22 cellular contexts compared by ENCODE assay signal in the genomic region with DNA sequence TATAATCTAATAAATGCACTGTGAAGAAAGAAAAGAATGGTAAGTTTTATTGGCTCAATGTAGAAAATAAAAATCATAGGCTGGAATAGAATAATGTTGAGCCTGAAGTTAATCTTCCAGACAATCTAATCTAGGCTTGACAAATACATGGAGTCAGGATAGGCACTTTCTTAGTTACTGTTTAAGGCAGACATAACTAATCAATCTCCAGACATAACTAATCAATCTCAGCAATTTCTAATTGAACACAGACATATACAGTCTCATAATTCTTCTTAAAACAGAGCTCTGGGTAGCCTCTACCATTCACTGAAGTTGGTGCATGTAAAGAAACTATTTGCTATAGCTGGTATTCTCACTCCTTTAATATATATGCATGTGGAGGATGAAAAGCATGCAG.
DNase-seq lines count a peak whose midpoint lies in the region; ATAC-seq and TF ChIP-seq lines count a peak whose summit lies in the region.
"Had no signal": no experiment of that assay in that cellular context is flagged by ENCODE, and none has a peak within 500 bp of the region (broad histone marks: within the 10 kb centered on the region; RNA-seq: fewer than 3 reads in every experiment).

No MANE protein-coding gene starts in this region.

- no peaks in the 10 kb centered on the region for H4K20me1 ChIP-seq in HCT116 (ENCODE audit: insufficient read depth)
- H4K20me1 ChIP-seq in OCI-LY7 (ENCODE audit: insufficient read depth, low read length) = no peaks in the 10 kb centered on the region
- no peaks in the 10 kb centered on the region for H4K20me1 ChIP-seq in GM23248 (ENCODE audit: insufficient read depth)

- TF ChIP-seq RAD21 in HCT116 (IDR thresholded peaks at IDR 0.05; ENCODE audit: low read depth) = no peak

- intact Hi-C loops in A673 (cut with micrococcal nuclease; ENCODE audit: unreplicated experiment) = loop anchor here (10.0 kb wide), 2 partner anchors 213 to 613 kb away; no protein-coding TSS in a partner anchor
- intact Hi-C loops in HCT116 (cut with micrococcal nuclease) = loop anchor here (10.0 kb wide), 2 partner anchors 193 to 1373 kb away; no protein-coding TSS in a partner anchor
- intact Hi-C loops in OCI-LY7 (cut with micrococcal nuclease; ENCODE audit: unreplicated experiment) = no loop called here

- TF ChIP-seq CTCF in A673 (conservative IDR thresholded peaks at IDR 0.05; ENCODE audit: low read depth, low read length) (no peak), HCT116 (IDR thresholded peaks at IDR 0.05 in 2 of 3, conservative IDR thresholded peaks at IDR 0.05 in 1 of 3; ENCODE audit: borderline replicate concordance in 1 of 3, insufficient read depth in 1 of 3, low read depth in 2 of 3, low read length in 2 of 3) (no peak), OCI-LY7 (conservative IDR thresholded peaks at IDR 0.05; ENCODE audit: low read length) (no peak)

- H2AFZ ChIP-seq in HCT116 (ENCODE audit: low read depth, low read length, poor library complexity, severe bottlenecking) (peak overlapping the region; percentile 89), OCI-LY7 (ENCODE audit: low read length) (no peak overlapping the region), GM23248 (no peak overlapping the region)

- DNase-seq in A673 (ENCODE audit: low spot score) (peak; percentile 14), HCT116 (ENCODE audit: low read depth, low spot score) (peak; percentile 38), OCI-LY7 (ENCODE audit: low spot score) (peak; percentile 6), erythroblast (lab: John Stamatoyannopoulos, UW) (peak; percentile 10 to 23), GM23248 (no peak), NOMO-1 (lab: John Stamatoyannopoulos, UW; ENCODE audit: unreplicated experiment in 2 of 2) (no peak), AG08395 (ENCODE audit: low spot score) (no peak)
- DNase-seq: Caco-2; CD8-positive, alpha-beta T cell; H9; IMR-90; NCI-H1105 treated with DMSO at 0.1 percent for 48 hours; NCI-H146; NCI-H1930; NCI-H446; NCI-H524 treated with DMSO at 0.1 percent for 48 hours; NCI-H774; Peyer's patch; SHP77 treated with DMSO at 0.1 percent for 48 hours had no signal

- H3K4me1 ChIP-seq in A673 (ENCODE audit: insufficient read depth, low read length, poor library complexity, severe bottlenecking) = no peaks in the 10 kb centered on the region
- peaks cover 0 to 7% of the 10 kb centered on the region in 2 experiments; a peak in 1 of 4 replicates for H3K4me1 ChIP-seq in HCT116 (ENCODE audit: control insufficient read depth in 1 of 2, insufficient read depth in 2 of 2, low read length in 2 of 2)
- H3K4me1 ChIP-seq in OCI-LY7 (ENCODE audit: insufficient read depth, low read length, poor library complexity, severe bottlenecking) = no peaks in the 10 kb centered on the region
- H3K4me1 ChIP-seq in GM23248 (ENCODE audit: insufficient read depth) = peaks cover 20% of the 10 kb centered on the region
- H3K4me1 ChIP-seq: Caco-2, Peyer's patch had no signal

- H3F3A ChIP-seq in GM23248 (ENCODE audit: insufficient read depth) = peaks cover 10% of the 10 kb centered on the region; the same call in 1 of the 2 replicates

- H3K27ac ChIP-seq in A673 (ENCODE audit: low read depth, low read length, poor library complexity, severe bottlenecking) (no peak overlapping the region), HCT116 (ENCODE audit: low read depth, low read length) (no peak overlapping the region), OCI-LY7 (ENCODE audit: low read depth, low read length, poor library complexity, severe bottlenecking) (no peak overlapping the region), GM23248 (no peak overlapping the region)
- H3K27ac ChIP-seq: A549, C4-2B, Peyer's patch, SK-N-MC had no signal

- POLR2A ChIA-PET in A673 (lab: Charles Lee; ENCODE audit: low non-redundant PET) = no interaction called here
- POLR2A ChIA-PET in HCT116 (lab: Charles Lee) = no interaction called here
- POLR2A ChIA-PET in OCI-LY7 (lab: Charles Lee) = interaction anchor here (0.7 to 1.7 kb wide), 2 partner anchors 12 to 174 kb away, joined by 4 read pairs; no protein-coding TSS in a partner anchor

- peaks cover 68% of the 10 kb centered on the region for H3K27me3 ChIP-seq in A673 (replicated peaks; ENCODE audit: insufficient read depth, low read depth, low read length, poor library complexity)
- no peaks in the 10 kb centered on the region for H3K27me3 ChIP-seq in HCT116 (ENCODE audit: insufficient read depth, low read length)
- no peaks in the 10 kb centered on the region for H3K27me3 ChIP-seq in GM23248 (replicated peaks; ENCODE audit: insufficient read depth)
- H3K27me3 ChIP-seq: Peyer's patch had no signal

- CTCF ChIA-PET in A673 (lab: Charles Lee) (interaction anchor here (0.7 kb wide), 1 partner anchor 202 kb away, joined by 3 read pairs; no protein-coding TSS in a partner anchor), HCT116 (lab: Charles Lee) (no interaction called here), OCI-LY7 (lab: Charles Lee; ENCODE audit: unreplicated experiment) (no interaction called here)

- TF ChIP-seq POLR2A in HCT116 (IDR thresholded peaks at IDR 0.05; ENCODE audit: borderline replicate concordance, extremely low read depth, insufficient read depth, insufficient read length) = no peak
- no peak for TF ChIP-seq POLR2A in erythroblast (IDR thresholded peaks at IDR 0.05; ENCODE audit: low read length)

- no peaks in the 10 kb centered on the region for H3K79me2 ChIP-seq in HCT116 (ENCODE audit: insufficient read depth, low read length)
- H3K79me2 ChIP-seq in OCI-LY7 (ENCODE audit: insufficient read depth, low read depth, low read length) = no peaks in the 10 kb centered on the region
- H3K79me2 ChIP-seq in GM23248 (ENCODE audit: insufficient read depth) = no peaks in the 10 kb centered on the region

- H3K4me3 ChIP-seq in A673 (ENCODE audit: low read depth, low read length, poor library complexity, severe bottlenecking) (no peak overlapping the region), HCT116 (replicated peaks in 1 of 2; ENCODE audit: low read depth in 1 of 2, low read length in 2 of 2) (no peak overlapping the region), OCI-LY7 (ENCODE audit: low read depth, low read length, poor library complexity, severe bottlenecking) (no peak overlapping the region), GM23248 (no peak overlapping the region)
- H3K4me3 ChIP-seq: A549, Peyer's patch, SK-N-MC had no signal

- in situ Hi-C loops in GM23248 (cut with MboI) = loop anchor here (10.0 to 25.0 kb wide), 2 partner anchors 580 to 653 kb away; no protein-coding TSS in a partner anchor

- ATAC-seq in HCT116 = no peak
- ATAC-seq: A549; CD8-positive, alpha-beta T cell had no signal

- RAD21 ChIA-PET in HCT116 (lab: Charles Lee; ENCODE audit: low non-redundant PET in 1 of 2, low total read pairs in 2 of 2, uncharacterized antibody in 2 of 2, unreplicated experiment in 2 of 2) = no interaction called here

- H3K9me3 ChIP-seq in A673 (ENCODE audit: low read depth, low read length, poor library complexity, severe bottlenecking) = no peaks in the 10 kb centered on the region
- no peaks in the 10 kb centered on the region for H3K9me3 ChIP-seq in HCT116 (ENCODE audit: control insufficient read depth in 1 of 2, insufficient read depth in 1 of 2, low read depth in 1 of 2, low read length in 2 of 2)
- H3K9me3 ChIP-seq in OCI-LY7 (ENCODE audit: low read length) = no peaks in the 10 kb centered on the region
- no peaks in the 10 kb centered on the region for H3K9me3 ChIP-seq in GM23248 (ENCODE audit: low read depth)
- H3K9me3 ChIP-seq: A549, Peyer's patch had no signal

- H3K4me2 ChIP-seq in HCT116 (ENCODE audit: low read length) (no peak overlapping the region), OCI-LY7 (ENCODE audit: low read length) (no peak overlapping the region), GM23248 (ENCODE audit: unreplicated experiment) (no peak overlapping the region)
- H3K4me2 ChIP-seq: A549 had no signal

- no peak overlapping the region for H3K9ac ChIP-seq in HCT116 (ENCODE audit: low read length)
- H3K9ac ChIP-seq in GM23248 = no peak overlapping the region

- BruUV-seq in A673 (replicated peaks; lab: Mats Ljungman, UMichigan) (no TSS peak), HCT116 (replicated peaks; lab: Mats Ljungman, UMichigan) (no TSS peak), OCI-LY7 (replicated peaks; lab: Mats Ljungman, UMichigan) (no TSS peak)

- H3K36me3 ChIP-seq in A673 (ENCODE audit: insufficient read depth, low read length, poor library complexity, severe bottlenecking) (no peaks in the 10 kb centered on the region), HCT116 (ENCODE audit: control insufficient read depth in 1 of 2, insufficient read depth in 2 of 2, low read length in 2 of 2) (no peaks in the 10 kb centered on the region), OCI-LY7 (ENCODE audit: insufficient read depth, low read length) (no peaks in the 10 kb centered on the region), GM23248 (ENCODE audit: low read depth) (no peaks in the 10 kb centered on the region)
- H3K36me3 ChIP-seq: Peyer's patch had no signal

- H3K9me2 ChIP-seq in HCT116 (ENCODE audit: insufficient read depth) = no peaks in the 10 kb centered on the region
- H3K9me2 ChIP-seq in OCI-LY7 (ENCODE audit: insufficient read depth, low read length) = no peaks in the 10 kb centered on the region
- no peaks in the 10 kb centered on the region for H3K9me2 ChIP-seq in GM23248 (ENCODE audit: insufficient read depth)

TF ChIP-seq in HCT116, 20 proteins besides CTCF, POLR2A, EP300 and RAD21:
- TF ChIP-seq EGR1 (IDR thresholded peaks at IDR 0.05; ENCODE audit: low read depth) = no peak
- TF ChIP-seq SRF (IDR thresholded peaks at IDR 0.05; ENCODE audit: low read depth) = peak; percentile 21; the same call in 1 of the 2 replicates
TF ChIP-seq in HCT116: peak in this region for 1.

Comparison
In these comparisons a context has a peak if more than half of its experiments do, and no peak if none do; other contexts are left out.
1. DNase-seq: peak in A673 (single experiment), HCT116 (single experiment), OCI-LY7 (single experiment) and erythroblast (2 of 2); none in GM23248 (single experiment), NOMO-1 (0 of 2) and AG08395 (single experiment).